29 cellular contexts compared by ENCODE assay signal in genomic region chr13:27020415-27020814, GRCh38.
"Had no signal": no experiment of that assay in that cellular context is flagged by ENCODE, and none has a peak within 500 bp of the region (broad histone marks: within the 10 kb centered on the region; RNA-seq: fewer than 3 reads in every experiment).

No MANE protein-coding gene starts in this region.

- H3K4me2 ChIP-seq: smooth muscle cell had no signal

- FAIRE-seq: endothelial cell of umbilical vein, keratinocyte, urothelium cell line had no signal

- DNase-seq: activated CD4-positive, alpha-beta T cell treated with anti-CD3 and anti-CD28 coated beads for 4 hours; activated CD4-positive, alpha-beta T cell treated with anti-CD3 and anti-CD28 coated beads, Interleukin-2, amount 50 U/mL, for 48 hours; activated CD4-positive, CD25-positive, alpha-beta regulatory T cell; activated gamma-delta T cell; activated T-cell treated with anti-CD3 and anti-CD28 coated beads for 4 hours; brain microvascular endothelial cell; caudate nucleus; effector memory CD8-positive, alpha-beta T cell; hypothalamus; left colon; lower lobe of right lung; mesendoderm; nephron progenitor cell; nucleus accumbens; stimulated activated CD4-positive, alpha-beta T cell treated with anti-CD3 and anti-CD28 coated beads, Interleukin-15, amount 100 ng/mL, for 24 hours; T1000 had no signal

- ATAC-seq: effector memory CD8-positive, alpha-beta T cell; esophagus mucosa; gastroesophageal sphincter; lower lobe of right lung; sciatic nerve; stimulated activated memory B cell treated with anti-CD40 and anti-IgM and Interleukin-4, amounts not matched to agents 10 μg/mL and 1 μg/mL and 100 μg/mL, for 72 hours had no signal

- H3K4me1 Mint-ChIP-seq: activated naive CD4-positive, alpha-beta T cell treated with anti-CD3 and anti-CD28 coated beads, Interleukin-2, amount 50 U/mL, for 24 hours had no signal

- H3K4me3 Mint-ChIP-seq: activated naive CD4-positive, alpha-beta T cell treated with anti-CD3 and anti-CD28 coated beads, Interleukin-2, amount 50 U/mL, for 24 hours; effector memory CD8-positive, alpha-beta T cell; nephron progenitor cell; stimulated activated memory B cell treated with anti-CD40 and anti-IgM and Interleukin-4, amounts not matched to agents 10 μg/mL and 1 μg/mL and 100 μg/mL, for 72 hours; T-helper 1 cell treated with Interleukin-12 subunit alpha and Interleukin-12 subunit beta and Interleukin-4 antibody, amounts not matched to agents 30 μg/mL and 1 μg/mL, for 36 hours had no signal

- H3K4me1 ChIP-seq: ascending aorta had no signal

- H3K27ac ChIP-seq: ascending aorta, brain microvascular endothelial cell, lower lobe of right lung, thoracic aorta had no signal

- H3K4me3 ChIP-seq: ascending aorta, gastroesophageal sphincter, lower lobe of right lung, mucosa of descending colon, smooth muscle cell, thoracic aorta had no signal

- H3K9me3 Mint-ChIP-seq: activated naive CD4-positive, alpha-beta T cell treated with anti-CD3 and anti-CD28 coated beads, Interleukin-2, amount 50 U/mL, for 24 hours; effector memory CD8-positive, alpha-beta T cell; nephron progenitor cell; stimulated activated memory B cell treated with anti-CD40 and anti-IgM and Interleukin-4, amounts not matched to agents 10 μg/mL and 1 μg/mL and 100 μg/mL, for 72 hours; T-helper 1 cell treated with Interleukin-12 subunit alpha and Interleukin-12 subunit beta and Interleukin-4 antibody, amounts not matched to agents 30 μg/mL and 1 μg/mL, for 36 hours had no signal

- H3K27me3 ChIP-seq: ascending aorta, brain microvascular endothelial cell, gastroesophageal sphincter had no signal

- H3K36me3 Mint-ChIP-seq: activated naive CD4-positive, alpha-beta T cell treated with anti-CD3 and anti-CD28 coated beads, Interleukin-2, amount 50 U/mL, for 24 hours; stimulated activated memory B cell treated with anti-CD40 and anti-IgM and Interleukin-4, amounts not matched to agents 10 μg/mL and 1 μg/mL and 100 μg/mL, for 72 hours had no signal

- H3K27me3 Mint-ChIP-seq: stimulated activated memory B cell treated with anti-CD40 and anti-IgM and Interleukin-4, amounts not matched to agents 10 μg/mL and 1 μg/mL and 100 μg/mL, for 72 hours had no signal

- H3K36me3 ChIP-seq: ascending aorta, brain microvascular endothelial cell, gastroesophageal sphincter, lower lobe of right lung, thoracic aorta had no signal

- H3K27ac Mint-ChIP-seq: activated naive CD4-positive, alpha-beta T cell treated with anti-CD3 and anti-CD28 coated beads, Interleukin-2, amount 50 U/mL, for 24 hours; nephron progenitor cell; stimulated activated memory B cell treated with anti-CD40 and anti-IgM and Interleukin-4, amounts not matched to agents 10 μg/mL and 1 μg/mL and 100 μg/mL, for 72 hours had no signal
